8 cellular contexts compared by ENCODE assay signal in genomic region chr12:48197967-48198618, GRCh38. TPM values are rescaled to one million over a fixed set of nuclear protein-coding genes. Genes with fewer than 3 reads are reported as not detected.
DNase-seq lines count a peak whose midpoint lies in the region; ATAC-seq and TF ChIP-seq lines count a peak whose summit lies in the region.

No MANE protein-coding gene starts in this region.

- DNase-seq in EH (ENCODE audit: low read depth) (peak; percentile 96), T follicular helper cell (ENCODE audit: low read depth) (peak; percentile 82), left cardiac atrium (peak; percentile 99), progenitor cell of endocrine pancreas (ENCODE audit: low spot score, unreplicated experiment) (peak; percentile 92), upper lobe of right lung (peak; percentile 99)

- peak overlapping the region; percentile 95 for H3K27ac Mint-ChIP-seq in progenitor cell of endocrine pancreas

- H3K4me1 ChIP-seq in Loucy (ENCODE audit: insufficient read depth, low read length, poor library complexity, severe bottlenecking) (peaks cover 41% of the 10 kb centered on the region), upper lobe of right lung (peaks cover 31% of the 10 kb centered on the region)

- peaks cover 15% of the 10 kb centered on the region for H3K36me3 Mint-ChIP-seq in progenitor cell of endocrine pancreas (ENCODE audit: insufficient read depth)

- no peaks in the 10 kb centered on the region for H3K27me3 ChIP-seq in Loucy (ENCODE audit: insufficient read depth, low read length, poor library complexity, severe bottlenecking)
- H3K27me3 ChIP-seq in upper lobe of right lung = no peaks in the 10 kb centered on the region

- H3F3A ChIP-seq in Loucy (ENCODE audit: low read depth) = no peaks in the 10 kb centered on the region

- H3K9me3 ChIP-seq in Loucy (ENCODE audit: insufficient read depth, low read depth, low read length) (no peaks in the 10 kb centered on the region), upper lobe of right lung (no peaks in the 10 kb centered on the region)

- peak overlapping the region; percentile 89 for H3K4me3 Mint-ChIP-seq in progenitor cell of endocrine pancreas (ENCODE audit: low read depth)

- H4K20me1 ChIP-seq in Loucy (ENCODE audit: insufficient read depth, low read length, poor library complexity, severe bottlenecking) = peaks cover 8% of the 10 kb centered on the region

- H3K27me3 Mint-ChIP-seq in progenitor cell of endocrine pancreas = peaks cover 21% of the 10 kb centered on the region

- peak overlapping the region; percentile 92 for H3K4me3 ChIP-seq in Loucy (ENCODE audit: low read length, poor library complexity, severe bottlenecking)
- H3K4me3 ChIP-seq in upper lobe of right lung = peak overlapping the region; percentile 80

- H3K79me2 ChIP-seq in Loucy (ENCODE audit: insufficient read depth, low read length) = peaks cover 15% of the 10 kb centered on the region

- H3K27ac ChIP-seq in adipose tissue (ENCODE audit: low read depth, low read length) (peak overlapping the region; percentile 93), upper lobe of right lung (peak overlapping the region; percentile 100)

- peak; percentile 100 for ATAC-seq in GM21786 (IDR thresholded peaks at IDR 0.05; ENCODE audit: unreplicated experiment)
- ATAC-seq in left cardiac atrium = peak; percentile 99 to 100
- ATAC-seq in upper lobe of right lung = peak; percentile 96

- H3K4me1 Mint-ChIP-seq in progenitor cell of endocrine pancreas (ENCODE audit: low read depth) = peaks cover 10% of the 10 kb centered on the region

- TF ChIP-seq CTCF in Loucy (conservative IDR thresholded peaks at IDR 0.05; ENCODE audit: low read length) (no peak), progenitor cell of endocrine pancreas (IDR thresholded peaks at IDR 0.05; ENCODE audit: unreplicated experiment) (peak; percentile 14), upper lobe of right lung (IDR thresholded peaks at IDR 0.05) (no peak)

- H3K36me3 ChIP-seq in Loucy (ENCODE audit: insufficient read depth, low read length) = no peaks in the 10 kb centered on the region
- H3K36me3 ChIP-seq in upper lobe of right lung = no peaks in the 10 kb centered on the region

- peaks cover 16% of the 10 kb centered on the region for H3K9me3 Mint-ChIP-seq in progenitor cell of endocrine pancreas (ENCODE audit: low read depth)

- no peaks in the 10 kb centered on the region for H3K9me2 ChIP-seq in Loucy (replicated peaks; ENCODE audit: low read depth, low read length)

- intact Hi-C loops in left cardiac atrium (cut with DNase I) = no loop called here
- intact Hi-C loops in upper lobe of right lung (cut with DNase I) = no loop called here

- 0 to 1% (median 0%) methylated on average over 38 of the region's 38 CpGs for WGBS in adipose tissue, 3 donors

- peak overlapping the region; percentile 95 for H3K4me2 ChIP-seq in Loucy (ENCODE audit: low read depth, low read length, poor library complexity, severe bottlenecking)

- H3K9ac ChIP-seq in Loucy (ENCODE audit: low read depth, low read length, poor library complexity, severe bottlenecking) = peak overlapping the region; percentile 96

- peak overlapping the region; percentile 98 for H2AFZ ChIP-seq in Loucy (ENCODE audit: low read length)

RNA-seq across cellular contexts. Expression of gene OR10AD1, which starts 5.0 kb away (rescaled TPM):
- not detected for polyA plus RNA-seq in adipose tissue
- not detected for total RNA-seq in left cardiac atrium
- total RNA-seq in progenitor cell of endocrine pancreas = not detected in 2 replicates
- total RNA-seq in upper lobe of right lung = not detected

RNA-seq across cellular contexts. Expression of gene CCDC184, which starts 14.6 kb away (rescaled TPM):
- 1 to 10 TPM in 1 of 3 donors, under 1 TPM in 2; 0.22 to 1.1 (median 0.25) TPM for polyA plus RNA-seq in adipose tissue
- total RNA-seq in left cardiac atrium (1 to 10 TPM; 1.2 to 1.4 TPM), progenitor cell of endocrine pancreas (0.12 TPM in 1 of 2 replicates, not detected in the other), upper lobe of right lung (0.61 TPM)

RNA-seq across cellular contexts. Expression of gene ASB8, which starts 40.8 kb away (rescaled TPM):
- polyA plus RNA-seq in adipose tissue = 10 to 100 TPM; 15.5 to 18.2 (median 18.0) TPM
- total RNA-seq in left cardiac atrium = 10 to 100 TPM; 47.3 to 50.0 TPM
- 22.2 and 27.0 TPM in 2 replicates for total RNA-seq in progenitor cell of endocrine pancreas
- total RNA-seq in upper lobe of right lung = 34.5 TPM

Comparison
In these comparisons a context has a peak if more than half of its experiments do, and no peak if none do; other contexts are left out.
1. Peak in every context shown above with its lines: DNase-seq, ATAC-seq, H3K4me3 ChIP-seq and H3K27ac ChIP-seq.